24 cellular contexts compared by ENCODE assay signal in genomic region chr2:21489050-21489449, GRCh38.
"Had no signal": no experiment of that assay in that cellular context is flagged by ENCODE, and none has a peak within 500 bp of the region (broad histone marks: within the 10 kb centered on the region; RNA-seq: fewer than 3 reads in every experiment).

No MANE protein-coding gene starts in this region.

- H3K4me3 ChIP-seq: dorsolateral prefrontal cortex, lung, ovary, psoas muscle, skin epidermis, spleen, testis, tibial nerve, upper lobe of right lung, uterus had no signal

- DNase-seq: dorsolateral prefrontal cortex; effector CD4-positive, alpha-beta T cell; hypothalamus; immature natural killer cell; islet precursor cell; kidney glomerular epithelial cell; left ventricle myocardium superior; natural killer cell; occipital lobe; ovary; posterior cingulate gyrus; psoas muscle; right cardiac atrium; spleen; stimulated activated CD4-positive, alpha-beta T cell treated with anti-CD3 and anti-CD28 coated beads, Interleukin-4, amount 100 ng/mL, for 4 hours; stimulated activated naive CD8-positive, alpha-beta T cell treated with anti-CD3 and anti-CD28 coated beads, Interleukin-15, Interleukin-2, amounts not matched to agents 100 U/mL and 50 U/mL, for 24 hours; substantia nigra; testis; upper lobe of right lung; uterus had no signal

- ATAC-seq: left ventricle myocardium superior; natural killer cell; psoas muscle; right cardiac atrium; stimulated activated memory B cell treated with anti-CD40 and anti-IgM and Interleukin-4, amounts not matched to agents 10 μg/mL and 1 μg/mL and 100 μg/mL, for 72 hours; stimulated activated naive CD8-positive, alpha-beta T cell treated with anti-CD3 and anti-CD28 coated beads, Interleukin-15, Interleukin-2, amounts not matched to agents 100 U/mL and 50 U/mL, for 24 hours; upper lobe of right lung had no signal
